In genomic region chr3:9914559-9915251, GRCh38 we compare ENCODE assay signal across 1 cellular context.
TF ChIP-seq lines count a peak whose summit lies in the region.

No MANE protein-coding gene starts in this region.

TF ChIP-seq in liver, 16 proteins besides CTCF, POLR2A, EP300 and RAD21 (continued from another document):
- TF ChIP-seq REST (IDR thresholded peaks at IDR 0.05), result no peak
